Comparison of ENCODE assay signal across 17 cellular contexts in genomic region chr2:66565291-66565690, GRCh38.
DNase-seq lines count a peak whose midpoint lies in the region; ATAC-seq and TF ChIP-seq lines count a peak whose summit lies in the region.
"Had no signal": no experiment of that assay in that cellular context is flagged by ENCODE, and none has a peak within 500 bp of the region (broad histone marks: within the 10 kb centered on the region; RNA-seq: fewer than 3 reads in every experiment).

No MANE protein-coding gene starts in this region.

- peaks cover 51% of the 10 kb centered on the region for H3K36me3 Mint-ChIP-seq in nephron (ENCODE audit: low read depth)
- H3K36me3 Mint-ChIP-seq in natural killer cell treated with Interleukin-12 subunit alpha and Interleukin-12 subunit beta and Interleukin-15 and Interleukin-18, amount 100 ng/mL, for 72 hours: no peaks in the 10 kb centered on the region
- H3K36me3 Mint-ChIP-seq: stimulated activated effector memory CD8-positive, alpha-beta T cell treated with anti-CD3 and anti-CD28 coated beads, Interleukin-12 subunit alpha, Interleukin-12 subunit beta, amount 100 ng/mL, for 72 hours had no signal

- H3K4me1 Mint-ChIP-seq in nephron: peaks cover 88% of the 10 kb centered on the region
- peaks cover 0 to 5% of the 10 kb centered on the region in 2 donors for H3K4me1 Mint-ChIP-seq in natural killer cell treated with Interleukin-12 subunit alpha and Interleukin-12 subunit beta and Interleukin-15 and Interleukin-18, amount 100 ng/mL, for 72 hours (ENCODE audit: low read depth in 2 of 2)
- H3K4me1 Mint-ChIP-seq: activated CD4-positive, alpha-beta T cell treated with anti-CD3 and anti-CD28 coated beads, Interleukin-2, amount 10 ng/mL, durations not matched to agents 7 days and 5 days; stimulated activated effector memory CD8-positive, alpha-beta T cell treated with anti-CD3 and anti-CD28 coated beads, Interleukin-12 subunit alpha, Interleukin-12 subunit beta, amount 100 ng/mL, for 72 hours had no signal

- peak overlapping the region in 2 of 3 experiments; percentile 9 to 66 for H3K27ac Mint-ChIP-seq in nephron
- no peak overlapping the region for H3K27ac Mint-ChIP-seq in natural killer cell treated with Interleukin-12 subunit alpha and Interleukin-12 subunit beta and Interleukin-15 and Interleukin-18, amount 100 ng/mL, for 72 hours
- H3K27ac Mint-ChIP-seq: activated CD4-positive, alpha-beta T cell treated with anti-CD3 and anti-CD28 coated beads, Interleukin-2, amount 10 ng/mL, durations not matched to agents 7 days and 5 days; dendritic cell treated with granulocyte-macrophage colony-stimulating factor and Interleukin-4, amounts not matched to agents 40 ng/mL and 50 ng/mL, for 4 days; stimulated activated effector memory CD8-positive, alpha-beta T cell treated with anti-CD3 and anti-CD28 coated beads, Interleukin-12 subunit alpha, Interleukin-12 subunit beta, amount 100 ng/mL, for 72 hours; T-helper 1 cell treated with Interleukin-12 subunit alpha and Interleukin-12 subunit beta and Interleukin-4 antibody, amounts not matched to agents 30 μg/mL and 1 μg/mL, for 36 hours had no signal

- no peak overlapping the region for H3K4me3 ChIP-seq in SK-N-MC

- DNase-seq in COR-L47 (lab: John Stamatoyannopoulos, UW) (peak; percentile 32), SK-N-MC (ENCODE audit: low read depth, low spot score) (no peak), AML-193 (lab: John Stamatoyannopoulos, UW) (no peak)
- DNase-seq in natural killer cell treated with Interleukin-12 subunit alpha and Interleukin-12 subunit beta and Interleukin-15 and Interleukin-18, amount 100 ng/mL, for 72 hours (ENCODE audit: low spot score): no peak
- DNase-seq: activated CD4-positive, alpha-beta T cell treated with anti-CD3 and anti-CD28 coated beads, Interleukin-2, amount 10 ng/mL, durations not matched to agents 7 days and 5 days; activated CD8-positive, alpha-beta memory T cell treated with anti-CD3 and anti-CD28 coated beads, Interleukin-2, amount 50 U/mL, for 4 hours; activated effector memory CD4-positive, alpha-beta T cell treated with Interleukin-2 at 50 U/mL for 16 hours; MV-4-11; NCI-H2107; NCI-H510A treated with DMSO at 0.1 percent for 48 hours; SIG-M5 had no signal

- no peaks in the 10 kb centered on the region for H3K9me3 Mint-ChIP-seq in nephron
- no peaks in the 10 kb centered on the region for H3K9me3 Mint-ChIP-seq in natural killer cell treated with Interleukin-12 subunit alpha and Interleukin-12 subunit beta and Interleukin-15 and Interleukin-18, amount 100 ng/mL, for 72 hours
- H3K9me3 Mint-ChIP-seq: activated CD4-positive, alpha-beta T cell treated with anti-CD3 and anti-CD28 coated beads, Interleukin-2, amount 10 ng/mL, durations not matched to agents 7 days and 5 days; dendritic cell treated with granulocyte-macrophage colony-stimulating factor and Interleukin-4, amounts not matched to agents 40 ng/mL and 50 ng/mL, for 4 days; stimulated activated effector memory CD8-positive, alpha-beta T cell treated with anti-CD3 and anti-CD28 coated beads, Interleukin-12 subunit alpha, Interleukin-12 subunit beta, amount 100 ng/mL, for 72 hours; T-helper 1 cell treated with Interleukin-12 subunit alpha and Interleukin-12 subunit beta and Interleukin-4 antibody, amounts not matched to agents 30 μg/mL and 1 μg/mL, for 36 hours had no signal

- peaks cover 91% of the 10 kb centered on the region for H3K36me3 ChIP-seq in SK-N-MC (ENCODE audit: insufficient read depth, low read length)

- H3K9me3 ChIP-seq in SK-N-MC (ENCODE audit: low read depth, low read length): no peaks in the 10 kb centered on the region

- no peak for TF ChIP-seq CTCF in nephron (IDR thresholded peaks at IDR 0.05; ENCODE audit: unreplicated experiment in 3 of 3)

- no peak overlapping the region for H3K4me3 Mint-ChIP-seq in nephron
- H3K4me3 Mint-ChIP-seq in natural killer cell treated with Interleukin-12 subunit alpha and Interleukin-12 subunit beta and Interleukin-15 and Interleukin-18, amount 100 ng/mL, for 72 hours: no peak overlapping the region
- H3K4me3 Mint-ChIP-seq: activated CD4-positive, alpha-beta T cell treated with anti-CD3 and anti-CD28 coated beads, Interleukin-2, amount 10 ng/mL, durations not matched to agents 7 days and 5 days; dendritic cell treated with granulocyte-macrophage colony-stimulating factor and Interleukin-4, amounts not matched to agents 40 ng/mL and 50 ng/mL, for 4 days; stimulated activated effector memory CD8-positive, alpha-beta T cell treated with anti-CD3 and anti-CD28 coated beads, Interleukin-12 subunit alpha, Interleukin-12 subunit beta, amount 100 ng/mL, for 72 hours; T-helper 1 cell treated with Interleukin-12 subunit alpha and Interleukin-12 subunit beta and Interleukin-4 antibody, amounts not matched to agents 30 μg/mL and 1 μg/mL, for 36 hours had no signal

- no peak overlapping the region for H3K9ac ChIP-seq in SK-N-MC (ENCODE audit: insufficient read length)

- H3K27me3 Mint-ChIP-seq in nephron (ENCODE audit: low read depth): peaks cover 6% of the 10 kb centered on the region
- H3K27me3 Mint-ChIP-seq in natural killer cell treated with Interleukin-12 subunit alpha and Interleukin-12 subunit beta and Interleukin-15 and Interleukin-18, amount 100 ng/mL, for 72 hours: peaks cover 0 to 13% of the 10 kb centered on the region in 2 donors
- H3K27me3 Mint-ChIP-seq: dendritic cell treated with granulocyte-macrophage colony-stimulating factor and Interleukin-4, amounts not matched to agents 40 ng/mL and 50 ng/mL, for 4 days had no signal

- peak; percentile 49 for ATAC-seq in HG02759 (IDR thresholded peaks at IDR 0.05; ENCODE audit: unreplicated experiment)
- no peak for ATAC-seq in natural killer cell treated with Interleukin-12 subunit alpha and Interleukin-12 subunit beta and Interleukin-15 and Interleukin-18, amount 100 ng/mL, for 72 hours
- no peak for ATAC-seq in GM18868 (IDR thresholded peaks at IDR 0.05; ENCODE audit: unreplicated experiment)
- ATAC-seq: stimulated activated effector memory CD8-positive, alpha-beta T cell treated with anti-CD3 and anti-CD28 coated beads, Interleukin-12 subunit alpha, Interleukin-12 subunit beta, amount 100 ng/mL, for 72 hours had no signal

- peak overlapping the region; percentile 98 for H3K27ac ChIP-seq in SK-N-MC

Comparison
In these comparisons a context has a peak if more than half of its experiments do, and no peak if none do; other contexts are left out.
1. H3K27ac Mint-ChIP-seq: peak in nephron (2 of 3); none in natural killer cell treated with Interleukin-12 subunit alpha and Interleukin-12 subunit beta and Interleukin-15 and Interleukin-18, amount 100 ng/mL, for 72 hours (0 of 2).